2 cellular contexts compared by ENCODE assay signal in genomic region chr6:35035481-35036030, GRCh38.
TF ChIP-seq lines count a peak whose summit lies in the region.

No MANE protein-coding gene starts in this region.

TF ChIP-seq in IMR-90, 13 proteins besides CTCF, POLR2A, EP300 and RAD21:
- TF ChIP-seq USF2 (IDR thresholded peaks at IDR 0.05; ENCODE audit: low read depth, low read length) = no peak
- TF ChIP-seq NFE2L2 (IDR thresholded peaks at IDR 0.05; ENCODE audit: low read depth, low read length) = no peak
- TF ChIP-seq RFX5 (IDR thresholded peaks at IDR 0.05; ENCODE audit: low read depth, low read length) = no peak
- TF ChIP-seq SMC3 (IDR thresholded peaks at IDR 0.05; ENCODE audit: low read depth, low read length) = no peak
- TF ChIP-seq ELK1 (IDR thresholded peaks at IDR 0.05; ENCODE audit: borderline replicate concordance, low read depth, low read length) = no peak
- TF ChIP-seq BHLHE40 (IDR thresholded peaks at IDR 0.05; ENCODE audit: low read depth, low read length) = no peak
- TF ChIP-seq MAZ (IDR thresholded peaks at IDR 0.05; ENCODE audit: borderline replicate concordance, low read depth, low read length) = no peak
- no peak for TF ChIP-seq MXI1 (IDR thresholded peaks at IDR 0.05; ENCODE audit: borderline replicate concordance, low read depth, low read length)
- TF ChIP-seq MAFK (IDR thresholded peaks at IDR 0.05; ENCODE audit: low read depth, low read length) = no peak
- TF ChIP-seq FOS (IDR thresholded peaks at IDR 0.05; ENCODE audit: low read depth, low read length) = no peak
- TF ChIP-seq RCOR1 (IDR thresholded peaks at IDR 0.05; ENCODE audit: insufficient replicate concordance, low read length) = no peak
- no peak for TF ChIP-seq CEBPB (IDR thresholded peaks at IDR 0.05; ENCODE audit: low read depth, low read length)
- TF ChIP-seq CHD1 (IDR thresholded peaks at IDR 0.05; ENCODE audit: low read depth, low read length) = no peak

TF ChIP-seq in SK-N-SH treated with all-trans-retinoic acid at 6 μM for 48 hours, 23 proteins besides CTCF, POLR2A, EP300 and RAD21:
- no peak for TF ChIP-seq CSRNP3 (CRISPR knock-in tag; IDR thresholded peaks at IDR 0.05)
- TF ChIP-seq PPARA (CRISPR knock-in tag; IDR thresholded peaks at IDR 0.05; ENCODE audit: borderline replicate concordance) = no peak
- TF ChIP-seq ZFP30 (CRISPR knock-in tag; IDR thresholded peaks at IDR 0.05) = no peak
- TF ChIP-seq POU6F1 (CRISPR knock-in tag; IDR thresholded peaks at IDR 0.05; ENCODE audit: borderline replicate concordance, low read depth) = no peak
